ENCODE assay signal across 24 cellular contexts in genomic region chr21:35824136-35824535, GRCh38.
"Had no signal": no experiment of that assay in that cellular context is flagged by ENCODE, and none has a peak within 500 bp of the region (broad histone marks: within the 10 kb centered on the region; RNA-seq: fewer than 3 reads in every experiment).

No MANE protein-coding gene starts in this region.

- H3K9me3 ChIP-seq: SJCRH30 had no signal

- ATAC-seq: activated CD8-positive, alpha-beta T cell treated with anti-CD3 and anti-CD28 coated beads for 36 hours; activated T-cell treated with anti-CD3 and anti-CD28 coated beads, Interleukin-2, amount 50 U/mL, for 72 hours; activated T-helper 17 cell treated with anti-CD3 and anti-CD28 coated beads, Interleukin-2, amount 50 U/mL, for 72 hours; K562; Panc1 had no signal

- H3K36me3 ChIP-seq: cardiac muscle cell, SJCRH30 had no signal

- H3K4me3 ChIP-seq: cardiac muscle cell, K562, SJCRH30, SK-N-MC had no signal

- H3K27me3 ChIP-seq: SJCRH30 had no signal

- DNase-seq: activated CD4-positive, alpha-beta T cell treated with anti-CD3 and anti-CD28 coated beads, Interleukin-2, amount 10 ng/mL, durations not matched to agents 24 days and 14 days; activated CD4-positive, alpha-beta T cell treated with anti-CD3 and anti-CD28 coated beads, Interleukin-2, amount 50 U/mL, for 4 hours; activated CD8-positive, alpha-beta T cell treated with anti-CD3 and anti-CD28 coated beads for 36 hours; activated effector memory CD4-positive, alpha-beta T cell treated with anti-CD3 and anti-CD28 coated beads, Interleukin-2, amount 50 U/mL, for 16 hours; activated naive CD4-positive, alpha-beta T cell; activated naive CD8-positive, alpha-beta T cell treated with anti-CD3 and anti-CD28 coated beads, Interleukin-2, amount 10 ng/mL, durations not matched to agents 7 days and 5 days; activated T-cell treated with anti-CD3 and anti-CD28 coated beads, Interleukin-2, amount 50 U/mL, for 1 hour; activated T-cell treated with anti-CD3 and anti-CD28 coated beads, Interleukin-2, amount 50 U/mL, for 72 hours; NCI-H1105; NCI-H1417 treated with DMSO at 0.1 percent for 48 hours; NCI-H187 treated with DMSO at 0.1 percent for 48 hours; NCI-H2081; NCI-H226; NCI-H446 treated with DMSO at 0.1 percent for 48 hours; NCI-H524; NCI-H69; SHP77; SJCRH30; T1000 had no signal

- H3K27ac ChIP-seq: cardiac muscle cell, SJCRH30, SK-N-MC had no signal
